ENCODE assay signal across 9 cellular contexts in genomic region chr4:84499065-84499982, GRCh38. TPM values are rescaled to one million over a fixed set of nuclear protein-coding genes. Genes with fewer than 3 reads are reported as not detected.
A peak's percentile ranks its signal among the peaks of the same experiment; 100 is the strongest.
DNase-seq lines count a peak whose midpoint lies in the region; ATAC-seq, FAIRE-seq and TF ChIP-seq lines count a peak whose summit lies in the region.
"Had no signal": no experiment of that assay in that cellular context is flagged by ENCODE, and none has a peak within 500 bp of the region (broad histone marks: within the 10 kb centered on the region; RNA-seq: fewer than 3 reads in every experiment).

Gene NKX6-1 (minus strand): TSS chr4:84499292. CDS start chr4:84498228, 1,064 bp downstream.

- H4K20me1 ChIP-seq in H9 (ENCODE audit: control insufficient read depth, insufficient read depth, insufficient read length) (peaks cover 3% of the 10 kb centered on the region), smooth muscle cell (ENCODE audit: low read depth) (no peaks in the 10 kb centered on the region)

- no peak within 1 kb of the TSS for H2BK15ac ChIP-seq in H9 (ENCODE audit: low read depth, low read length)

- H2BK120ac ChIP-seq in H9 (ENCODE audit: low read depth, low read length, poor library complexity, severe bottlenecking), result no peak within 1 kb of the TSS

- no peak within 1 kb of the TSS for H3K56ac ChIP-seq in H9 (ENCODE audit: insufficient read length, low read depth, low read length)

- no peak within 1 kb of the TSS for H3K18ac ChIP-seq in H9 (ENCODE audit: insufficient read length, low read depth, low read length)

- H3K4me3 ChIP-seq in kidney (ENCODE audit: low read length in 2 of 2), result peak within 1 kb of the TSS; percentile 24 to 33
- peak within 1 kb of the TSS; percentile 43 for H3K4me3 ChIP-seq in smooth muscle cell

- H3K14ac ChIP-seq in H9 (ENCODE audit: insufficient read depth, low read length), result no peak within 1 kb of the TSS

- peak within 1 kb of the TSS; percentile 72 to 83 for H3K4me3 Mint-ChIP-seq in H9
- H3K4me3 Mint-ChIP-seq in central memory CD8-positive, alpha-beta T cell, result peak within 1 kb of the TSS; percentile 70

- no peak within 1 kb of the TSS for H3K23ac ChIP-seq in H9 (ENCODE audit: insufficient read length, low read depth, low read length)

- H3K27ac ChIP-seq in H9 (ENCODE audit: insufficient read length, low read depth, low read length), result no peak within 1 kb of the TSS
- H3K27ac ChIP-seq in kidney (ENCODE audit: low read depth in 2 of 2, low read length in 2 of 2), result no peak within 1 kb of the TSS
- H3K27ac ChIP-seq in smooth muscle cell (ENCODE audit: low read depth), result no peak within 1 kb of the TSS

- H4K8ac ChIP-seq in H9 (replicated peaks; ENCODE audit: insufficient read length, low read depth, low read length), result no peak within 1 kb of the TSS

- H2AFZ ChIP-seq in H9 (ENCODE audit: low read length), result no peak within 1 kb of the TSS
- peak within 1 kb of the TSS; percentile 8 for H2AFZ ChIP-seq in smooth muscle cell (ENCODE audit: low read depth)

- H3K9me3 Mint-ChIP-seq in H9, result peaks cover 0 to 3% of the 10 kb centered on the region in 2 experiments; a peak in 1 of 5 replicates
- H3K9me3 Mint-ChIP-seq in central memory CD8-positive, alpha-beta T cell, result no peaks in the 10 kb centered on the region

- no peaks in the 10 kb centered on the region; the same call in 1 of the 2 replicates for H3K4me1 ChIP-seq in H9 (ENCODE audit: insufficient read depth, low read length)
- H3K4me1 ChIP-seq in kidney (ENCODE audit: control insufficient read depth in 1 of 2, insufficient read depth in 1 of 2, low read depth in 1 of 2, low read length in 2 of 2), result peaks cover 0 to 10% of the 10 kb centered on the region in 2 donors
- H3K4me1 ChIP-seq in smooth muscle cell (ENCODE audit: low read depth), result peaks cover 31% of the 10 kb centered on the region

- no peaks in the 10 kb centered on the region for H3K79me1 ChIP-seq in H9 (ENCODE audit: insufficient read depth, low read depth, low read length, poor library complexity, severe bottlenecking)

- DNase-seq in AG08396 (ENCODE audit: low spot score) (peak; percentile 97), H9 (peak; percentile 95), NCI-H748 treated with DMSO at 0.1 percent for 48 hours (lab: John Stamatoyannopoulos, UW) (peak; percentile 74), kidney (peak; percentile 85), smooth muscle cell (lab: John Stamatoyannopoulos, UW; ENCODE audit: unreplicated experiment) (peak; percentile 10)
- DNase-seq in central memory CD8-positive, alpha-beta T cell (ENCODE audit: low spot score in 2 of 2), result no peak
- no peak for DNase-seq in central memory CD4-positive, alpha-beta T cell

- no peaks in the 10 kb centered on the region for H3K79me2 ChIP-seq in H9 (ENCODE audit: insufficient read depth, low read length)
- no peaks in the 10 kb centered on the region for H3K79me2 ChIP-seq in smooth muscle cell (ENCODE audit: low read depth)

- H3K27ac Mint-ChIP-seq in H9, result no peak within 1 kb of the TSS; a peak in 1 of 7 replicates
- no peak within 1 kb of the TSS for H3K27ac Mint-ChIP-seq in central memory CD8-positive, alpha-beta T cell (ENCODE audit: low read depth)

- no peaks in the 10 kb centered on the region for H3F3A ChIP-seq in smooth muscle cell (ENCODE audit: low read depth)

- no peak for TF ChIP-seq CTCF in H9 (conservative IDR thresholded peaks at IDR 0.05)
- no peak for TF ChIP-seq CTCF in kidney (IDR thresholded peaks at IDR 0.05; ENCODE audit: borderline replicate concordance, extremely low read depth, insufficient read depth)
- no peak for TF ChIP-seq CTCF in smooth muscle cell (IDR thresholded peaks at IDR 0.05; ENCODE audit: borderline replicate concordance, insufficient read depth, poor library complexity, severe bottlenecking)

- H3K27me3 ChIP-seq in H9 (ENCODE audit: insufficient read depth, low read length), result peaks cover 84% of the 10 kb centered on the region
- peaks cover 100% of the 10 kb centered on the region for H3K27me3 ChIP-seq in smooth muscle cell (ENCODE audit: low read depth)

- no peak within 1 kb of the TSS for H4K5ac ChIP-seq in H9 (ENCODE audit: insufficient read length, low read depth, low read length)

- H3K4me2 ChIP-seq in H9 (ENCODE audit: insufficient read depth, insufficient read length, low read length), result peak within 1 kb of the TSS; percentile 47
- peak within 1 kb of the TSS; percentile 89 for H3K4me2 ChIP-seq in smooth muscle cell

- no peak within 1 kb of the TSS for H3T11ph ChIP-seq in H9 (ENCODE audit: low read length)

- no peak within 1 kb of the TSS for H2BK12ac ChIP-seq in H9 (ENCODE audit: insufficient read length, low read depth, low read length)

- H4K91ac ChIP-seq in H9 (ENCODE audit: insufficient read length, low read depth, low read length), result no peak within 1 kb of the TSS

- no peaks in the 10 kb centered on the region for H3K36me3 ChIP-seq in kidney (ENCODE audit: control insufficient read depth in 1 of 2, insufficient read depth in 2 of 2, low read length in 2 of 2)
- H3K36me3 ChIP-seq in smooth muscle cell (ENCODE audit: low read depth), result no peaks in the 10 kb centered on the region

- no peak within 1 kb of the TSS for H2AK5ac ChIP-seq in H9 (ENCODE audit: insufficient read length, low read length)

- no peaks in the 10 kb centered on the region; a peak in 1 of 7 replicates for H3K36me3 Mint-ChIP-seq in H9 (ENCODE audit: insufficient read depth in 1 of 3, low read depth in 3 of 3)
- H3K36me3 Mint-ChIP-seq in central memory CD8-positive, alpha-beta T cell (ENCODE audit: insufficient read depth), result peaks cover 3% of the 10 kb centered on the region

- H3K4me1 Mint-ChIP-seq in H9, result peaks cover 53 to 70% of the 10 kb centered on the region in 2 experiments
- peaks cover 13% of the 10 kb centered on the region for H3K4me1 Mint-ChIP-seq in central memory CD8-positive, alpha-beta T cell

- no peak within 1 kb of the TSS for H2BK5ac ChIP-seq in H9 (ENCODE audit: insufficient read length, low read length)

- no peak for FAIRE-seq in kidney (lab: Jason Lieb, UNC)

- H3K9me3 ChIP-seq in H9 (ENCODE audit: control insufficient read depth, low read depth, low read length) (no peaks in the 10 kb centered on the region), kidney (ENCODE audit: control insufficient read depth in 1 of 2, low read length in 2 of 2) (no peaks in the 10 kb centered on the region), smooth muscle cell (replicated peaks; ENCODE audit: low read depth) (no peaks in the 10 kb centered on the region)

- no peak within 1 kb of the TSS for H2BK20ac ChIP-seq in H9 (ENCODE audit: low read depth, low read length, poor library complexity, severe bottlenecking)

- H3K9ac ChIP-seq in H9 (ENCODE audit: extremely low read depth, insufficient read length, low read length), result no peak within 1 kb of the TSS
- no peak within 1 kb of the TSS for H3K9ac ChIP-seq in kidney (ENCODE audit: low read length in 2 of 2)
- H3K9ac ChIP-seq in smooth muscle cell (ENCODE audit: low read depth), result no peak within 1 kb of the TSS

- H3K4ac ChIP-seq in H9 (ENCODE audit: low read depth, low read length), result no peak within 1 kb of the TSS

- no peak for ATAC-seq in central memory CD8-positive, alpha-beta T cell (replicated peaks; ENCODE audit: extremely low read depth, poor library complexity, severe bottlenecking)
- no peak for ATAC-seq in GM19467 (IDR thresholded peaks at IDR 0.05; ENCODE audit: unreplicated experiment)

- no CpG with 5 or more reads among the region's 52 CpGs for WGBS in H9 (ENCODE audit: extremely low coverage, insufficient read length, low lambda C conversion rate)
- WGBS in smooth muscle cell (ENCODE audit: low lambda C conversion rate), result 2% methylated on average over 46 of the region's 52 CpGs

- peaks cover 98% of the 10 kb centered on the region for H3K27me3 Mint-ChIP-seq in H9 (ENCODE audit: low read depth)
- H3K27me3 Mint-ChIP-seq in central memory CD8-positive, alpha-beta T cell, result peaks cover 92% of the 10 kb centered on the region

- intact Hi-C loops in kidney (cut with DNase I), result no loop called here

- peaks cover 16% of the 10 kb centered on the region for H3K23me2 ChIP-seq in H9 (ENCODE audit: insufficient read length, low read depth, low read length, poor library complexity, severe bottlenecking)

RNA-seq across cellular contexts. Expression of gene NKX6-1, which starts in this region (rescaled TPM):
- total RNA-seq in H9 (2021), result 0.09 TPM in 1 of 2 replicates, not detected in the other
- 0.35 TPM for total RNA-seq in kidney
- polyA plus RNA-seq in kidney (ENCODE audit: insufficient read depth, low read depth, low replicate concordance), result not detected
- total RNA-seq in smooth muscle cell, result not detected in 2 replicates
- not detected in 2 replicates for polyA plus RNA-seq in smooth muscle cell
- total RNA-seq: renal cortical epithelial cell had no signal

Comparison
In these comparisons a context has a peak if more than half of its experiments do, and no peak if none do; other contexts are left out.
1. Peak in DNase-seq and H3K4me2 ChIP-seq in H9; RNA of the gene not detected or under 1 TPM.
2. Peak in DNase-seq and H3K4me3 ChIP-seq in kidney; RNA of the gene not detected or under 1 TPM.
3. Peak in DNase-seq, H3K4me3 ChIP-seq and H3K4me2 ChIP-seq in smooth muscle cell; RNA of the gene not detected or under 1 TPM.
4. DNase-seq: peak in AG08396 (single experiment) and NCI-H748 treated with DMSO at 0.1 percent for 48 hours (single experiment); none in central memory CD8-positive, alpha-beta T cell (0 of 2) and central memory CD4-positive, alpha-beta T cell (single experiment).